Comparison of ENCODE assay signal across 1 cellular context in the genomic region with DNA sequence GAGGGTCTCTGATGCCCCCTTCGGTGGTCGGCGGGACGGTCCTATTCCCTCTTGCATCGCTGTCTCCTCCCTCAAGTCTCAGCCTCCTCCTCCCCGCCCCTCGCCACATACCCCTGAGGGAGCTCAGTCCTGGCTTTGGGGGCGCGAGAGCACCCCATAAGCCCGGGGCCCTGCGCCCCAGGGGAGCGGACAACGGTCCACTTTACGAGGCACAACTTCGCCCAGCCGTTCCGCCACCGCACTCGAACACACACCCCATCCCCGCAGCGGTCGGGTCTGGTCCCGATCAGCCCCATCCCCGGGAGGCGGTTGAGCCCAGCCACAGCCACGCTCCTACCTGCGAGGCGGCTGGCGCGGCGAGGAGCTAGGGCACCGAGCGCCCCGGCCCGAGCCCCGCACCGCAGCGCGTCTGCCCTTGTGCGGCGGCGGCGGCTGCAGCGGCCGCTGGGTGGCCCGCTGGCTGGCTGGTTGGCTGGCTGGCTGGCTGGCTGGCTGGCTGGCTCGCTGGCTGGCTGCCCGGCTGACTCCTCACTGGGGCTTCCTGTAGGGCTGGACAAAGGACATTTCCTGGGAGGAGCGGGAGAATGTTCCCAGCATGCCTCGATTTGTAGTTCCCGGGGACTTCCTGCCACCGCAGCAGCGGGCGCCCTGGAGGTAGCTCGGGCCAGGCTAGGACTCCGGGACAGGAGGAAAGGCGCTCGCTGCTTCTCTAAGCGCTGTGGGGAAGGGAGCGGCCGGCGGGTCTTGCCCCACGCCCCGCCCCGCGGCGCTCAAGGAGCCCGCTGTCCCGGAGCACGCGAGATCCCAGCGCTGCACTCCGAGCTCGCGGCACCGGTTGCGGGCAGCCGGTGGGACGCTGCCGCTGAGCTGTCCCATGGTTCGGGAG.
TF ChIP-seq lines count a peak whose summit lies in the region.

A gene (minus strand): TSS at position 533 of the 886 bp plus-strand sequence. CDS start 22,166 bp downstream, outside the sequence.

TF ChIP-seq in endothelial cell of umbilical vein, 7 proteins besides CTCF, POLR2A, EP300 and RAD21:
- TF ChIP-seq, protein P1, sequence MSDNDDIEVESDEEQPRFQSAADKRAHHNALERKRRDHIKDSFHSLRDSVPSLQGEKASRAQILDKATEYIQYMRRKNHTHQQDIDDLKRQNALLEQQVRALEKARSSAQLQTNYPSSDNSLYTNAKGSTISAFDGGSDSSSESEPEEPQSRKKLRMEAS (IDR thresholded peaks at IDR 0.05; ENCODE audit: insufficient read depth, insufficient read length): peak; percentile 3
- TF ChIP-seq EZH2 (IDR thresholded peaks at IDR 0.05; ENCODE audit: borderline replicate concordance, low read depth, low read length, severe bottlenecking): no peak
- no peak for TF ChIP-seq GATA2 (IDR thresholded peaks at IDR 0.05; ENCODE audit: insufficient read depth, insufficient read length, low read depth, low read length)
- no peak for TF ChIP-seq FOS (IDR thresholded peaks at IDR 0.05; ENCODE audit: borderline replicate concordance, insufficient read depth, low read length)
- peak; percentile 13 for TF ChIP-seq MYC (IDR thresholded peaks at IDR 0.05; ENCODE audit: low read depth, low read length)
- peak; percentile 92 for TF ChIP-seq POLR2AphosphoS5 (IDR thresholded peaks at IDR 0.05; ENCODE audit: insufficient read depth, low read depth, low read length)
- no peak for TF ChIP-seq JUN (IDR thresholded peaks at IDR 0.05; ENCODE audit: borderline replicate concordance, insufficient read depth, insufficient read length, low read depth)
TF ChIP-seq in endothelial cell of umbilical vein: peak in this region for 3.
